ENCODE assay signal across 9 cellular contexts in the genomic region with DNA sequence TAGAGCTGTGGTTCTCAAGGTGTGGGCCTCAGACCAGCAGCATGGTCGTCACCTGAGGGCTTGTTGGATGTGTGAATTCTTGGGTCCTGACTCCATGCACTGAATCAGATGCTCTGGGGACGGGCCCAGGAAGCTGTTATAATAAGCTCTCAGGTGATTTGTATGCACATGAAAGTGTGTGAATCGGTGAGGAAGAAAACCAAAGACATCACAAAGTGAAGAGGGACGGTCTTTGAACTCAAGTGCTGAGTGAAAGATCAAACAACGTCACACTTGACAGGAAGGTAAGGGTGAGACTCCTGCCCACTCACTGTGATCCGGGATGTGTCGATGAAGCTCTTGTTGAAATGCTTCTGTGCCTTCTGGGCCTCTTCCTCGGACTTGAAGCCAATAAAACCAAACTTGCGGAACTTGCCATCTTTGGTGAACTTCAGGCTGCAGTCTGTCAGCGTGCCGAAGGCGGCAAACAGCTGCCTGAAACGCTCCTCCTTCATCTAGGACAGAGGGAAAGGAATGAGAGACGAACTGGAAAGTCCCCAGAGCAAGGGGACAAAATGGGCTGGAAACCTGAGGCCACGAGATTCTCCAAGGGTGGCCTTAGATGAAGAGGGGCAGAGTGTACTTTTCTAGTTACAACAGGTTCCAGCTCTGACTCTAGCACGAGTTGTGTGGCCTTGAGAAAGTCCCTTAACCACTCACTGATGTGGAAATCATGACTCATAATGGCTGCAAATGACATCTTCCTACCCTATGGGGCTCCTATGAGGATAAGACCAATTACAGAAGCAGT. TPM values are rescaled to one million over a fixed set of nuclear protein-coding genes. Genes with fewer than 3 reads are reported as not detected.
DNase-seq lines count a peak whose midpoint lies in the region; ATAC-seq and TF ChIP-seq lines count a peak whose summit lies in the region.
"Had no signal": no experiment of that assay in that cellular context is flagged by ENCODE, and none has a peak within 500 bp of the region (broad histone marks: within the 10 kb centered on the region; RNA-seq: fewer than 3 reads in every experiment).

No MANE protein-coding gene starts in this region.

- no peak for TF ChIP-seq POLR2A in NB4 (IDR thresholded peaks at IDR 0.05; ENCODE audit: extremely low read depth, insufficient read length)

- H3K9me3 Mint-ChIP-seq in progenitor cell of endocrine pancreas (ENCODE audit: low read depth), result no peaks in the 10 kb centered on the region

- peaks cover 7% of the 10 kb centered on the region for H3K36me3 Mint-ChIP-seq in progenitor cell of endocrine pancreas (ENCODE audit: insufficient read depth)

- peak; percentile 27 to 28 for DNase-seq in activated CD4-positive, alpha-beta T cell treated with anti-CD3 and anti-CD28 coated beads for 24 hours (ENCODE audit: low read depth in 2 of 2)
- no peak for DNase-seq in activated CD4-positive, alpha-beta T cell treated with anti-CD3 and anti-CD28 coated beads for 1 hour
- DNase-seq in NB4 (ENCODE audit: low read depth), result peak; percentile 88
- DNase-seq in brain microvascular endothelial cell, result peak; percentile 24
- DNase-seq in stimulated activated CD8-positive, alpha-beta memory T cell treated with anti-CD3 and anti-CD28 coated beads, Interleukin-2, amount 100 ng/mL, for 48 hours (ENCODE audit: low read depth in 2 of 2), result peak; percentile 14 to 30
- DNase-seq in dedifferentiated amniotic fluid mesenchymal stem cell (ENCODE audit: extremely low spot score), result no peak
- no peak for DNase-seq in progenitor cell of endocrine pancreas (ENCODE audit: low spot score, unreplicated experiment)

- H3K36me3 ChIP-seq in brain microvascular endothelial cell (replicated peaks), result peaks cover 32% of the 10 kb centered on the region

- H3K4me1 Mint-ChIP-seq in progenitor cell of endocrine pancreas (ENCODE audit: low read depth), result peaks cover 13% of the 10 kb centered on the region

- no peak overlapping the region for H3K4me3 ChIP-seq in NB4 (ENCODE audit: low read depth, low read length)
- no peak overlapping the region for H3K4me3 ChIP-seq in brain microvascular endothelial cell (ENCODE audit: low read depth, low read length)

- no peak for ATAC-seq in HG02840 (IDR thresholded peaks at IDR 0.05; ENCODE audit: low FRiP score, unreplicated experiment)
- ATAC-seq: HCT116 had no signal

- no peak overlapping the region for H3K27ac ChIP-seq in brain microvascular endothelial cell

- no peak overlapping the region for H3K27ac Mint-ChIP-seq in progenitor cell of endocrine pancreas

- TF ChIP-seq CTCF in NB4 (IDR thresholded peaks at IDR 0.05; ENCODE audit: low read depth, low read length) (no peak), brain microvascular endothelial cell (IDR thresholded peaks at IDR 0.05; ENCODE audit: low read depth, low read length, missing control alignments) (no peak), progenitor cell of endocrine pancreas (IDR thresholded peaks at IDR 0.05; ENCODE audit: unreplicated experiment) (no peak)

- H3K27me3 ChIP-seq in brain microvascular endothelial cell (replicated peaks), result no peaks in the 10 kb centered on the region

- in situ Hi-C loops in brain microvascular endothelial cell (cut with HindIII; ENCODE audit: low pct_ligation_motif_present, low sequenced_read_pairs), result no loop called here

- H3K4me3 Mint-ChIP-seq in progenitor cell of endocrine pancreas (ENCODE audit: low read depth), result no peak overlapping the region

- no peaks in the 10 kb centered on the region for H3K27me3 Mint-ChIP-seq in progenitor cell of endocrine pancreas

RNA-seq across cellular contexts. Expression of a gene that starts 4.0 kb away (rescaled TPM):
- total RNA-seq in progenitor cell of endocrine pancreas, result 39.4 and 42.9 TPM in 2 replicates

Comparison
In these comparisons a context has a peak if more than half of its experiments do, and no peak if none do; other contexts are left out.
1. DNase-seq: peak in activated CD4-positive, alpha-beta T cell treated with anti-CD3 and anti-CD28 coated beads for 24 hours (2 of 2), NB4 (single experiment), brain microvascular endothelial cell (single experiment) and stimulated activated CD8-positive, alpha-beta memory T cell treated with anti-CD3 and anti-CD28 coated beads, Interleukin-2, amount 100 ng/mL, for 48 hours (2 of 2); none in activated CD4-positive, alpha-beta T cell treated with anti-CD3 and anti-CD28 coated beads for 1 hour (single experiment), dedifferentiated amniotic fluid mesenchymal stem cell (single experiment) and progenitor cell of endocrine pancreas (single experiment).